19 cellular contexts compared by ENCODE assay signal in the genomic region with DNA sequence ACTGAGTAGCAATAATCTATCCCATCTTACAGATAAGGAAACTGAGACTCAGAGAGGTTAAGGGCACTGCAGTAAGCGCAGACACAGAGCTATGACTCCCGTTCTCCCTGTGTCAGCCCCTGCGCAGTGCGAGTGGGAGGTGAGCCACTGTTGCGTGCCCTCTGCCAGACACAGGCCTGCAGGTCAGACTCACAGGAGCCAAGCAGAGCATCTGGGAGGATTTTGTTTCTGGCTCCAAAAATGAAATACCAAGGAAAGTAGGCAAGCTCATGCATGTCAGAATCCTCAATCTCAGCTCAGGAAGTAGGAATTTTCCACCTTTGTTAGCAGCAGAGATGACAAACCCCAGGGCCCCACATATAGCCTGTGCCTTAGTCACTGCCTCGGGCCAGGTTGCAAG. TPM values are rescaled to one million over a fixed set of nuclear protein-coding genes. Genes with fewer than 3 reads are reported as not detected.
DNase-seq lines count a peak whose midpoint lies in the region; ATAC-seq, FAIRE-seq and TF ChIP-seq lines count a peak whose summit lies in the region.
"Had no signal": no experiment of that assay in that cellular context is flagged by ENCODE, and none has a peak within 500 bp of the region (broad histone marks: within the 10 kb centered on the region; RNA-seq: fewer than 3 reads in every experiment).

No MANE protein-coding gene starts in this region.

- H3K9me3 ChIP-seq in IMR-90 (ENCODE audit: control insufficient read depth, insufficient read depth, low read length), result peaks cover 14% of the 10 kb centered on the region
- peaks cover 10% of the 10 kb centered on the region for H3K9me3 ChIP-seq in mammary epithelial cell (replicated peaks; ENCODE audit: insufficient read depth, low read length)
- H3K9me3 ChIP-seq in keratinocyte (ENCODE audit: control insufficient read depth, low read depth, low read length), result peaks cover 10% of the 10 kb centered on the region
- H3K9me3 ChIP-seq in body of pancreas, result no peaks in the 10 kb centered on the region

- H3K14ac ChIP-seq in IMR-90 (replicated peaks; ENCODE audit: low read depth, low read length), result peak overlapping the region; percentile 56

- peaks cover 75% of the 10 kb centered on the region for H3K79me2 ChIP-seq in mammary epithelial cell (ENCODE audit: insufficient read depth, low read length)
- H3K79me2 ChIP-seq in keratinocyte (ENCODE audit: control insufficient read depth, insufficient read depth, low read length), result peaks cover 36% of the 10 kb centered on the region

- POLR2A ChIA-PET in IMR-90 (lab: Charles Lee; ENCODE audit: unreplicated experiment), result no interaction called here

- H3K27me3 ChIP-seq in IMR-90 (ENCODE audit: control insufficient read depth, insufficient read depth, low read length), result no peaks in the 10 kb centered on the region
- no peaks in the 10 kb centered on the region for H3K27me3 ChIP-seq in mammary epithelial cell (ENCODE audit: insufficient read depth, low read length)
- no peaks in the 10 kb centered on the region for H3K27me3 ChIP-seq in keratinocyte (ENCODE audit: control insufficient read depth, extremely low read depth, insufficient read depth, low read length)
- no peaks in the 10 kb centered on the region for H3K27me3 ChIP-seq in body of pancreas

- H2BK15ac ChIP-seq in IMR-90 (ENCODE audit: low read depth, low read length), result no peak overlapping the region

- WGBS in IMR-90 (ENCODE audit: extremely low coverage in 2 of 2, insufficient read length in 1 of 2), 2 experiments, result no CpG with 5 or more reads among the region's 6 CpGs
- 5% methylated on average over 6 of the region's 6 CpGs for WGBS in mammary epithelial cell (ENCODE audit: low coverage, missing lambda C conversion rate)
- WGBS in body of pancreas, 2 donors, result 83 to 85% methylated on average over 5 to 6 of the region's 6 CpGs

- no peak for TF ChIP-seq RAD21 in IMR-90 (IDR thresholded peaks at IDR 0.05; ENCODE audit: low read length)

- H3K9ac ChIP-seq in IMR-90 (ENCODE audit: low read depth, low read length) (no peak overlapping the region), mammary epithelial cell (ENCODE audit: insufficient read depth, low read length) (no peak overlapping the region), keratinocyte (ENCODE audit: control insufficient read depth, extremely low read depth, insufficient read depth, low read length) (no peak overlapping the region)
- H3K9ac ChIP-seq: KMS-11 had no signal

- TF ChIP-seq CTCF in IMR-90 (conservative IDR thresholded peaks at IDR 0.05; ENCODE audit: low read depth, low read length), result no peak
- no peak for TF ChIP-seq CTCF in mammary epithelial cell (conservative IDR thresholded peaks at IDR 0.05 in 1 of 2, IDR thresholded peaks at IDR 0.05 in 1 of 2; ENCODE audit: extremely low read depth in 1 of 2, insufficient read depth in 1 of 2, low read depth in 1 of 2, low read length in 2 of 2)
- TF ChIP-seq CTCF in keratinocyte (optimal IDR thresholded peaks at IDR 0.05 in 1 of 3, IDR thresholded peaks at IDR 0.05 in 1 of 3, conservative IDR thresholded peaks at IDR 0.05 in 1 of 3; ENCODE audit: extremely low read depth in 1 of 3, insufficient read depth in 2 of 3, low read length in 3 of 3), result no peak
- TF ChIP-seq CTCF in body of pancreas (IDR thresholded peaks at IDR 0.05), result no peak

- intact Hi-C loops in IMR-90 (cut with micrococcal nuclease) (no loop called here), mammary epithelial cell (cut with micrococcal nuclease) (no loop called here), body of pancreas (cut with DNase I) (no loop called here)

- H2BK20ac ChIP-seq in IMR-90 (ENCODE audit: low read depth, low read length), result 0 out of 2 replicates have a peak overlapping the region, but pooled peaks have one; percentile 4

- ATAC-seq in IMR-90 (ENCODE audit: low read depth) (no peak), body of pancreas (no peak)
- ATAC-seq: A549 had no signal

- H3K18ac ChIP-seq in IMR-90 (ENCODE audit: low read depth, low read length), result no peak overlapping the region

- in situ Hi-C loops in IMR-90 (cut with MboI; ENCODE audit: low sequenced_read_pairs), result no loop called here
- in situ Hi-C loops in mammary epithelial cell (cut with MboI; ENCODE audit: low sequenced_read_pairs in 2 of 2), result no loop called here

- H3K4me3 ChIP-seq in IMR-90 (ENCODE audit: insufficient read depth, low read depth, low read length) (no peak overlapping the region), mammary epithelial cell (replicated peaks in 1 of 3; ENCODE audit: insufficient read depth in 1 of 3, low read depth in 2 of 3, low read length in 3 of 3) (no peak overlapping the region), keratinocyte (ENCODE audit: control insufficient read depth in 2 of 3, extremely low read depth in 1 of 3, insufficient read depth in 2 of 3, low read depth in 1 of 3, low read length in 3 of 3) (peak overlapping the region in 1 of 3 experiments; percentile 2), body of pancreas (no peak overlapping the region)
- H3K4me3 ChIP-seq: A549 had no signal

- H4K8ac ChIP-seq in IMR-90 (ENCODE audit: low read depth in 2 of 2, low read length in 2 of 2), result peak overlapping the region; percentile 25 to 56; a peak in 3 of 4 replicates

- TF ChIP-seq POLR2A in IMR-90 (IDR thresholded peaks at IDR 0.05; ENCODE audit: low read depth, low read length), result no peak
- no peak for TF ChIP-seq POLR2A in body of pancreas (IDR thresholded peaks at IDR 0.05)

- BruUV-seq in IMR-90 (replicated peaks; lab: Mats Ljungman, UMichigan) (no TSS peak), mammary epithelial cell (replicated peaks; lab: Mats Ljungman, UMichigan) (no TSS peak)

- H3K9me1 ChIP-seq in IMR-90 (ENCODE audit: insufficient read depth, low read length) (peaks cover 38% of the 10 kb centered on the region), keratinocyte (ENCODE audit: control insufficient read depth, extremely low read depth, insufficient read depth, low read length) (peaks cover 2% of the 10 kb centered on the region)

- peaks cover 36% of the 10 kb centered on the region for H3K4me1 ChIP-seq in IMR-90 (ENCODE audit: control insufficient read depth, insufficient read depth, low read length)
- H3K4me1 ChIP-seq in mammary epithelial cell (ENCODE audit: insufficient read depth, low read length), result peaks cover 18% of the 10 kb centered on the region
- H3K4me1 ChIP-seq in keratinocyte (ENCODE audit: control insufficient read depth, extremely low read depth, insufficient read depth, low read length), result peaks cover 22% of the 10 kb centered on the region
- no peaks in the 10 kb centered on the region for H3K4me1 ChIP-seq in body of pancreas

- peak; percentile 21 for DNase-seq in AG08395 (ENCODE audit: low spot score)
- no peak for DNase-seq in IMR-90
- DNase-seq in mammary epithelial cell, result peak; percentile 75
- peak; percentile 81 for DNase-seq in keratinocyte (ENCODE audit: low read depth, low spot score)
- no peak for DNase-seq in central memory CD4-positive, alpha-beta T cell
- no peak for DNase-seq in activated CD4-positive, alpha-beta T cell treated with anti-CD3 and anti-CD28 coated beads, Interleukin-2, amount 50 U/mL, for 48 hours
- no peak for DNase-seq in CD1c-positive myeloid dendritic cell (ENCODE audit: extremely low spot score)
- DNase-seq in body of pancreas, result no peak
- DNase-seq: AML-193; Calu3; CD4-positive, alpha-beta T cell; DMS79 treated with DMSO at 0.1 percent for 48 hours; GDM1; NCI-H1930; NCI-H510A treated with DMSO at 0.1 percent for 48 hours had no signal

- CTCF ChIA-PET in IMR-90 (lab: Yijun Ruan, JAX) (interaction anchor here (1.4 kb wide), 1 partner anchor 59 kb away, joined by 3 read pairs; no protein-coding TSS in a partner anchor), mammary epithelial cell (lab: Charles Lee; ENCODE audit: low non-redundant PET) (interaction anchor here (0.5 kb wide), 1 partner anchor 94 kb away, joined by 3 read pairs; no protein-coding TSS in a partner anchor)

- peak overlapping the region; percentile 3; the same call in 1 of the 2 replicates for H4K5ac ChIP-seq in IMR-90 (ENCODE audit: low read depth, low read length)

- H4K20me1 ChIP-seq in IMR-90 (ENCODE audit: insufficient read depth, low read length), result peaks cover 51% of the 10 kb centered on the region
- H4K20me1 ChIP-seq in mammary epithelial cell (ENCODE audit: insufficient read depth, low read length), result no peaks in the 10 kb centered on the region
- H4K20me1 ChIP-seq in keratinocyte (ENCODE audit: control insufficient read depth, extremely low read depth, insufficient read depth, low read length), result no peaks in the 10 kb centered on the region

- H3K4ac ChIP-seq in IMR-90 (ENCODE audit: low read depth, low read length), result peak overlapping the region; percentile 63

- dilution Hi-C loops in IMR-90 (cut with HindIII; ENCODE audit: low sequenced_read_pairs, unreplicated experiment), result no loop called here
- dilution Hi-C loops in mammary epithelial cell (cut with HindIII; ENCODE audit: low sequenced_read_pairs), result loop anchor here (5.0 kb wide), 1 partner anchor 39 kb away; no protein-coding TSS in a partner anchor
- dilution Hi-C loops in keratinocyte (cut with MboI; ENCODE audit: extremely low pct_ligation_motif_present, low sequenced_read_pairs), result no loop called here

- H3K36me3 ChIP-seq in IMR-90 (ENCODE audit: control insufficient read depth, insufficient read depth, low read length), result peaks cover 77% of the 10 kb centered on the region
- no peaks in the 10 kb centered on the region for H3K36me3 ChIP-seq in mammary epithelial cell (ENCODE audit: insufficient read depth, low read length)
- H3K36me3 ChIP-seq in keratinocyte (ENCODE audit: control insufficient read depth in 2 of 2, extremely low read depth in 1 of 2, insufficient read depth in 2 of 2, low read length in 2 of 2), result peaks cover 11 to 14% of the 10 kb centered on the region in 2 experiments
- H3K36me3 ChIP-seq in body of pancreas (replicated peaks in 1 of 2; ENCODE audit: insufficient read depth in 1 of 2, low read depth in 2 of 2), result no peaks in the 10 kb centered on the region

- peak overlapping the region; percentile 17 for H2BK5ac ChIP-seq in IMR-90 (ENCODE audit: low read depth, low read length, poor library complexity, severe bottlenecking)

- H3K27ac ChIP-seq in IMR-90 (ENCODE audit: insufficient read depth, low read length) (peak overlapping the region; percentile 44; the same call in 1 of the 2 replicates), mammary epithelial cell (ENCODE audit: insufficient read depth, low read depth, low read length) (peak overlapping the region; percentile 23), keratinocyte (ENCODE audit: control insufficient read depth, insufficient read depth, low read length) (peak overlapping the region; percentile 63), body of pancreas (no peak overlapping the region)
- H3K27ac ChIP-seq: KMS-11 had no signal

- H2BK120ac ChIP-seq in IMR-90 (ENCODE audit: low read depth, low read length), result peak overlapping the region; percentile 44

- H2AFZ ChIP-seq in IMR-90 (replicated peaks; ENCODE audit: low read length, poor library complexity) (no peak overlapping the region), mammary epithelial cell (ENCODE audit: low read depth, low read length) (no peak overlapping the region), keratinocyte (ENCODE audit: control insufficient read depth, low read length) (no peak overlapping the region)

- no peak overlapping the region for H3K23ac ChIP-seq in IMR-90 (ENCODE audit: low read depth, low read length)

- H4K91ac ChIP-seq in IMR-90 (ENCODE audit: insufficient read depth, low read depth, low read length), result 0 out of 2 replicates have a peak overlapping the region, but pooled peaks have one; percentile 16

- peak overlapping the region; percentile 49; the same call in 1 of the 2 replicates for H2AK5ac ChIP-seq in IMR-90 (ENCODE audit: low read depth, low read length)

- peak overlapping the region; percentile 4 for H2AK9ac ChIP-seq in IMR-90 (replicated peaks; ENCODE audit: low read depth, low read length, poor library complexity)

- H3K4me2 ChIP-seq in IMR-90 (ENCODE audit: low read depth, low read length) (no peak overlapping the region), mammary epithelial cell (ENCODE audit: insufficient read depth, low read depth, low read length) (peak overlapping the region; percentile 47), keratinocyte (ENCODE audit: control insufficient read depth, extremely low read depth, insufficient read depth, low read depth, low read length) (peak overlapping the region; percentile 45)
- H3K4me2 ChIP-seq: A549, KMS-11 had no signal

- H3K56ac ChIP-seq in IMR-90 (ENCODE audit: extremely low read depth, insufficient read depth, low read length), result no peak overlapping the region

- FAIRE-seq in keratinocyte (lab: Jason Lieb, UNC), result peak; percentile 95
- FAIRE-seq: A549 had no signal

- peaks cover 63 to 95% of the 10 kb centered on the region in 2 experiments for H3K79me1 ChIP-seq in IMR-90 (ENCODE audit: low read depth in 1 of 2, low read length in 2 of 2)

RNA-seq across cellular contexts. Expression of a gene that starts 11.2 kb away (rescaled TPM):
- 60.5 and 73.1 TPM in 2 replicates for total RNA-seq in IMR-90 (2012; rRNA removed)
- 52.1 and 60.9 TPM in 2 replicates for polyA plus RNA-seq in IMR-90 (2012; rRNA removed)
- 32.4 and 87.1 TPM in 2 replicates for polyA plus RNA-seq in IMR-90 (2012; cell fraction: cytosol; rRNA removed)
- 63.4 and 68.9 TPM in 2 replicates for polyA plus RNA-seq in IMR-90 (2012; cell fraction: nucleus; rRNA removed; ENCODE audit: low replicate concordance)
- 10 to 100 TPM in 1 of 2 donors, 1 to 10 TPM in 1; 7.5 to 21.1 TPM for total RNA-seq in mammary epithelial cell
- 18.1 TPM for polyA plus RNA-seq in mammary epithelial cell
- 37.4 TPM for polyA minus RNA-seq in mammary epithelial cell
- 10.9 to 13.2 TPM (median 11.2 TPM) in 3 replicates for polyA plus RNA-seq in keratinocyte
- polyA plus RNA-seq in keratinocyte (2011; ENCODE audit: low read depth), result 8.0 TPM
- 6.5 and 6.6 TPM in 2 replicates for polyA plus RNA-seq in keratinocyte (2011; cell fraction: cytosol; rRNA removed)
- 22.4 and 24.9 TPM in 2 replicates for polyA plus RNA-seq in keratinocyte (2011; cell fraction: nucleus; rRNA removed)
- polyA plus RNA-seq in keratinocyte (2012; ENCODE audit: low replicate concordance), result 5.8 and 9.9 TPM in 2 replicates
- polyA minus RNA-seq in keratinocyte, result 30.9 to 46.4 TPM (median 37.9 TPM) in 3 replicates
- polyA minus RNA-seq in keratinocyte (2011; cell fraction: cytosol; rRNA and poly(A)+ RNA removed), result 12.5 TPM
- polyA minus RNA-seq in keratinocyte (2011; cell fraction: nucleus; rRNA and poly(A)+ RNA removed), result 21.6 and 29.9 TPM in 2 replicates
- total RNA-seq in body of pancreas, result 10 to 100 TPM in 1 of 2 donors, 1 to 10 TPM in 1; 9.6 to 11.4 TPM
- total RNA-seq: CD4-positive, alpha-beta T cell; SK-MEL-5 had no signal

RNA-seq across cellular contexts. Expression of a gene that starts 40.2 kb away (rescaled TPM):
- total RNA-seq in IMR-90 (2012; rRNA removed) (51.4 and 56.5 TPM in 2 replicates), mammary epithelial cell (1 to 10 TPM in 1 of 2 donors, under 1 TPM in 1; 0.17 to 4.8 TPM), body of pancreas (not detected)
- polyA plus RNA-seq in IMR-90 (2012; rRNA removed) (130 and 142 TPM in 2 replicates), mammary epithelial cell (3.7 TPM), keratinocyte (2.8 to 3.5 TPM (median 3.4 TPM) in 3 replicates)
- 48.1 and 276 TPM in 2 replicates for polyA plus RNA-seq in IMR-90 (2012; cell fraction: cytosol; rRNA removed)
- polyA plus RNA-seq in IMR-90 (2012; cell fraction: nucleus; rRNA removed; ENCODE audit: low replicate concordance), result 226 and 290 TPM in 2 replicates
- polyA minus RNA-seq in mammary epithelial cell (6.9 TPM), keratinocyte (2.0 to 4.5 TPM (median 3.4 TPM) in 3 replicates)
- polyA plus RNA-seq in keratinocyte (2011; ENCODE audit: low read depth), result 0.46 TPM
- polyA plus RNA-seq in keratinocyte (2011; cell fraction: cytosol; rRNA removed), result 2.1 and 2.5 TPM in 2 replicates
- polyA plus RNA-seq in keratinocyte (2011; cell fraction: nucleus; rRNA removed), result 4.0 and 6.3 TPM in 2 replicates
- 1.9 and 4.3 TPM in 2 replicates for polyA plus RNA-seq in keratinocyte (2012; ENCODE audit: low replicate concordance)
- polyA minus RNA-seq in keratinocyte (2011; cell fraction: cytosol; rRNA and poly(A)+ RNA removed), result 1.2 TPM
- 2.3 and 3.4 TPM in 2 replicates for polyA minus RNA-seq in keratinocyte (2011; cell fraction: nucleus; rRNA and poly(A)+ RNA removed)
- total RNA-seq: Calu3; CD4-positive, alpha-beta T cell; OCI-LY7 had no signal

Comparison
In these comparisons a context has a peak if more than half of its experiments do, and no peak if none do; other contexts are left out.
1. DNase-seq: peak in AG08395 (single experiment), mammary epithelial cell (single experiment) and keratinocyte (single experiment); none in IMR-90 (single experiment), central memory CD4-positive, alpha-beta T cell (single experiment), activated CD4-positive, alpha-beta T cell treated with anti-CD3 and anti-CD28 coated beads, Interleukin-2, amount 50 U/mL, for 48 hours (0 of 2), CD1c-positive myeloid dendritic cell (single experiment) and body of pancreas (0 of 4).
2. H3K27ac ChIP-seq: peak in IMR-90 (single experiment), mammary epithelial cell (single experiment) and keratinocyte (single experiment); none in body of pancreas (0 of 4).